ENCODE assay signal across 19 cellular contexts in the genomic region with DNA sequence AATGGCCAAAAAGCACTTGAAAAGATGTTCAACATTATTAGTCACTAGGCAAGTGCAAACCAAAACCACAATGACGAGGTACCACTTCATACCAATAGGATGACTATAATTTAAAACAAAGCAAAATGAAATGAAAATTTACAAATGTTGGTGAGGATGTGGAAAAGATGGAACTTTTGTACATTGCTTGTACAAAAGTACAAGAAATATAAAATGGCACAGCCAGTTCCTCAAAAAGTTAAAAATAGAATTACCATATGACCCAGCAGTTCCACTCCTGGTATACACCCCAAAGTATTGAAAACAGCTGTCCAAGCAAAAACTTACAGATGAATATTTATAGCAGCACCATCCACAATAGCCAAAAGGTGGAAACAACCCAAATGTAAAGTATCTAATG.
DNase-seq lines count a peak whose midpoint lies in the region; ATAC-seq and TF ChIP-seq lines count a peak whose summit lies in the region.
"Had no signal": no experiment of that assay in that cellular context is flagged by ENCODE, and none has a peak within 500 bp of the region (broad histone marks: within the 10 kb centered on the region; RNA-seq: fewer than 3 reads in every experiment).

No MANE protein-coding gene starts in this region.

- H2AFZ ChIP-seq in PC-3 (ENCODE audit: low read length): no peak overlapping the region
- H2AFZ ChIP-seq in osteoblast (ENCODE audit: low read length): no peak overlapping the region

- H3K36me3 ChIP-seq in BJ (ENCODE audit: control insufficient read depth, insufficient read depth, low read length): no peaks in the 10 kb centered on the region
- H3K36me3 ChIP-seq in PC-3 (ENCODE audit: low read depth, low read length): no peaks in the 10 kb centered on the region
- H3K36me3 ChIP-seq in osteoblast (ENCODE audit: insufficient read depth, low read length): no peaks in the 10 kb centered on the region
- no peaks in the 10 kb centered on the region for H3K36me3 ChIP-seq in heart left ventricle
- H3K36me3 ChIP-seq: prostate gland, uterus had no signal

- POLR2A ChIA-PET in BJ (lab: Charles Lee): interaction anchor here (0.6 kb wide), 1 partner anchor 1018 kb away, joined by 5 read pairs; no protein-coding TSS in a partner anchor
- POLR2A ChIA-PET in PC-3 (lab: Charles Lee; ENCODE audit: unreplicated experiment): no interaction called here

- no peaks in the 10 kb centered on the region for H3K4me1 ChIP-seq in PC-3 (ENCODE audit: insufficient read depth, low read length)
- H3K4me1 ChIP-seq in osteoblast (ENCODE audit: insufficient read depth, low read length): peaks cover 7% of the 10 kb centered on the region
- no peaks in the 10 kb centered on the region for H3K4me1 ChIP-seq in heart left ventricle
- H3K4me1 ChIP-seq: prostate gland, uterus had no signal

- H3K9ac ChIP-seq in PC-3 (ENCODE audit: low read length): no peak overlapping the region

- no TSS peak for BruUV-seq in PC-3 (replicated peaks; lab: Mats Ljungman, UMichigan)

- H4K20me1 ChIP-seq in PC-3 (ENCODE audit: low read length) (no peaks in the 10 kb centered on the region), osteoblast (ENCODE audit: insufficient read depth, low read length) (no peaks in the 10 kb centered on the region)

- CTCF ChIA-PET in BJ (lab: Yijun Ruan, JAX) (interaction anchor here (0.6 kb wide), 1 partner anchor 414 kb away, joined by 3 read pairs; no protein-coding TSS in a partner anchor), PC-3 (lab: Charles Lee) (interaction anchor here (0.6 kb wide), 1 partner anchor 52 kb away, joined by 3 read pairs; no protein-coding TSS in a partner anchor)

- ATAC-seq in PC-3 (no peak), heart left ventricle (no peak), sciatic nerve (no peak)
- ATAC-seq: activated CD8-positive, alpha-beta T cell treated with anti-CD3 and anti-CD28 coated beads, Interleukin-2, amount 10 ng/mL, durations not matched to agents 7 days and 5 days had no signal

- no peak for TF ChIP-seq CTCF in BJ (IDR thresholded peaks at IDR 0.05; ENCODE audit: insufficient read depth, low read depth, low read length)
- TF ChIP-seq CTCF in PC-3 (conservative IDR thresholded peaks at IDR 0.05; ENCODE audit: low read depth, low read length): no peak
- TF ChIP-seq CTCF in choroid plexus epithelial cell (conservative IDR thresholded peaks at IDR 0.05; ENCODE audit: low read depth, low read length): no peak
- TF ChIP-seq CTCF in osteoblast (IDR thresholded peaks at IDR 0.05; ENCODE audit: extremely low read depth, low read depth, low read length): no peak
- no peak for TF ChIP-seq CTCF in heart left ventricle (IDR thresholded peaks at IDR 0.05)
- no peak for TF ChIP-seq CTCF in GM20000 (IDR thresholded peaks at IDR 0.05; ENCODE audit: extremely low read depth, missing control alignments)

- H3F3A ChIP-seq in PC-3 (ENCODE audit: low read length, unreplicated experiment): no peaks in the 10 kb centered on the region

- H3K27me3 ChIP-seq in BJ (ENCODE audit: control insufficient read depth, insufficient read depth, low read length) (no peaks in the 10 kb centered on the region), PC-3 (ENCODE audit: low read length) (no peaks in the 10 kb centered on the region), osteoblast (ENCODE audit: insufficient read depth, low read length) (no peaks in the 10 kb centered on the region), heart left ventricle (no peaks in the 10 kb centered on the region)
- H3K27me3 ChIP-seq: uterus had no signal

- H3K27ac ChIP-seq in PC-3 (ENCODE audit: low read length): no peak overlapping the region
- H3K27ac ChIP-seq in osteoblast (ENCODE audit: low read depth, low read length): peak overlapping the region; percentile 73
- H3K27ac ChIP-seq in heart left ventricle: no peak overlapping the region
- H3K27ac ChIP-seq: HL-60, prostate gland, uterus had no signal

- intact Hi-C loops in PC-3 (cut with micrococcal nuclease) (no loop called here), heart left ventricle (cut with DNase I) (no loop called here), sciatic nerve (cut with DNase I) (no loop called here)

- no peak for TF ChIP-seq POLR2A in heart left ventricle (IDR thresholded peaks at IDR 0.05)

- no peak overlapping the region for H3K4me2 ChIP-seq in PC-3 (ENCODE audit: low read length)
- H3K4me2 ChIP-seq in osteoblast (ENCODE audit: insufficient read depth, low read length): peak overlapping the region; percentile 29

- H3K4me3 ChIP-seq in BJ (ENCODE audit: low read depth, low read length): no peak overlapping the region
- no peak overlapping the region for H3K4me3 ChIP-seq in PC-3 (ENCODE audit: low read length)
- no peak overlapping the region for H3K4me3 ChIP-seq in choroid plexus epithelial cell (ENCODE audit: low read depth, low read length)
- no peak overlapping the region for H3K4me3 ChIP-seq in osteoblast (ENCODE audit: insufficient read depth, low read length)
- no peak overlapping the region for H3K4me3 ChIP-seq in heart left ventricle
- H3K4me3 ChIP-seq: prostate gland, uterus had no signal

- WGBS in heart left ventricle, 4 donors: 74 to 87% (median 84%) methylated on average over 1 of the region's 1 CpG

- H3K79me2 ChIP-seq in PC-3 (ENCODE audit: low read length) (no peaks in the 10 kb centered on the region), osteoblast (ENCODE audit: insufficient read depth, low read length) (no peaks in the 10 kb centered on the region)

- DNase-seq in BJ (ENCODE audit: low read depth) (peak; percentile 69), PC-3 (peak; percentile 56), choroid plexus epithelial cell (ENCODE audit: low read depth) (peak; percentile 88), osteoblast (ENCODE audit: insufficient read length, low spot score, missing footprints) (peak; percentile 49), heart left ventricle (no peak), sciatic nerve (ENCODE audit: low spot score) (no peak), GM20000 (ENCODE audit: low spot score) (no peak)
- DNase-seq in stimulated activated CD4-positive, alpha-beta T cell treated with anti-CD3 and anti-CD28 coated beads, Interleukin-2, amount 100 ng/mL, for 24 hours: no peak
- DNase-seq: activated CD8-positive, alpha-beta T cell treated with anti-CD3 and anti-CD28 coated beads, Interleukin-2, amount 10 ng/mL, durations not matched to agents 7 days and 5 days; activated naive CD4-positive, alpha-beta T cell treated with Interleukin-2 at 50 U/mL for 16 hours; H9; kidney glomerular epithelial cell; NCI-H2107; NCI-H82; SHP77; stimulated activated CD4-positive, alpha-beta T cell treated with anti-CD3 and anti-CD28 coated beads, Interleukin-4, amount 100 ng/mL, for 1 hour; uterus had no signal

- H3K9me3 ChIP-seq in PC-3 (ENCODE audit: low read length): peaks cover 5% of the 10 kb centered on the region; the same call in 1 of the 2 replicates
- H3K9me3 ChIP-seq in osteoblast (ENCODE audit: low read depth, low read length): no peaks in the 10 kb centered on the region
- H3K9me3 ChIP-seq in heart left ventricle: peaks cover 0 to 10% (median 3%) of the 10 kb centered on the region in 12 donors
- H3K9me3 ChIP-seq: prostate gland, uterus had no signal

- no peaks in the 10 kb centered on the region for H3K9me2 ChIP-seq in PC-3 (replicated peaks; ENCODE audit: low read length)

Comparison
In these comparisons a context has a peak if more than half of its experiments do, and no peak if none do; other contexts are left out.
1. DNase-seq: peak in BJ (single experiment), PC-3 (single experiment), choroid plexus epithelial cell (single experiment) and osteoblast (single experiment); none in heart left ventricle (0 of 5), sciatic nerve (single experiment), stimulated activated CD4-positive, alpha-beta T cell treated with anti-CD3 and anti-CD28 coated beads, Interleukin-2, amount 100 ng/mL, for 24 hours (0 of 2) and GM20000 (single experiment).